In the genomic region with DNA sequence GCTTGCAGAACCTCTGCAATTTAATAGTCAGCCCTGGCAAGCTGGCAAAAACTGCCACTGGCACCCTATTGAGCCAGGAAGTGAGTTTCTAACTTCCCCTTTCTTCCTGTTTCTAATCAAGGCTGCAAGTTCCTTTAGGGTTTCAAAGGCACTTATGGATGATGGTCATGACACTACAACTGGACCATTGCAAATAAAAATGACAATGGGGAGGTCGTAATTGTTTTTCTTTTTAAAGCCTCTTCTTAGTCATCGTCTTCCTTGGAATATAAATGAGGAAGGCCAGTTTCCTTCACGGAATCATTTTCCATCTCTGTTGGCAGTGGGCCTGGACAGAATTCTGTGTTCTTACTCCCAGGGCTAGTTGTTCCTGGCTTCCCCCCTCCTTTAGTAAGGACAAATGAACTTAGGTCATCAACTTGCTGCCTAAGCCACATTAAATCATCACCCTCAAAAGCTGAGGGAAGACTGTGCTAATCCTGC, we compare ENCODE assay signal across 10 cellular contexts. TPM values are rescaled to one million over a fixed set of nuclear protein-coding genes. Genes with fewer than 3 reads are reported as not detected.
DNase-seq lines count a peak whose midpoint lies in the region; ATAC-seq lines count a peak whose summit lies in the region.
"Had no signal": no experiment of that assay in that cellular context is flagged by ENCODE, and none has a peak within 500 bp of the region (broad histone marks: within the 10 kb centered on the region; RNA-seq: fewer than 3 reads in every experiment).

No MANE protein-coding gene starts in this region.

- intact Hi-C loops in sciatic nerve (cut with DNase I) = no loop called here

- ATAC-seq in sciatic nerve = peak; percentile 43
- ATAC-seq in GM21723 (IDR thresholded peaks at IDR 0.05; ENCODE audit: unreplicated experiment) = no peak
- no peak for ATAC-seq in HG03460 (IDR thresholded peaks at IDR 0.05; ENCODE audit: unreplicated experiment)

- DNase-seq in EH (ENCODE audit: low read depth) (peak; percentile 95), RPMI8226 (peak; percentile 49), fibroblast of peridontal ligament (ENCODE audit: extremely low read depth) (peak; percentile 84), sciatic nerve (ENCODE audit: low spot score) (peak; percentile 77), DMS53 (lab: John Stamatoyannopoulos, UW) (no peak), hypothalamus (lab: John Stamatoyannopoulos, UW) (no peak)
- DNase-seq: head of caudate nucleus; stimulated activated CD8-positive, alpha-beta memory T cell treated with anti-CD3 and anti-CD28 coated beads, Interleukin-4, amount 100 ng/mL, for 48 hours had no signal

RNA-seq across cellular contexts. Expression of gene SH3RF3, which starts 35.8 kb away (rescaled TPM):
- total RNA-seq in sciatic nerve = 6.4 TPM

Comparison
In these comparisons a context has a peak if more than half of its experiments do, and no peak if none do; other contexts are left out.
1. DNase-seq: peak in EH (single experiment), RPMI8226 (single experiment), fibroblast of peridontal ligament (single experiment) and sciatic nerve (single experiment); none in DMS53 (single experiment) and hypothalamus (0 of 51).